In genomic region chr4:3514221-3514780, GRCh38 we compare ENCODE assay signal across 22 cellular contexts. TPM values are rescaled to one million over a fixed set of nuclear protein-coding genes. Genes with fewer than 3 reads are reported as not detected.
"Had no signal": no experiment of that assay in that cellular context is flagged by ENCODE, and none has a peak within 500 bp of the region (broad histone marks: within the 10 kb centered on the region; RNA-seq: fewer than 3 reads in every experiment).

No MANE protein-coding gene starts in this region.

- H3K9ac ChIP-seq: parathyroid adenoma had no signal

- H3K27me3 ChIP-seq: body of pancreas, cardiac muscle cell had no signal

- H3K9me3 ChIP-seq: body of pancreas had no signal

- ATAC-seq: activated CD8-positive, alpha-beta memory T cell treated with anti-CD3 and anti-CD28 coated beads, Interleukin-2, amount 10 ng/mL, durations not matched to agents 7 days and 5 days; activated CD8-positive, alpha-beta T cell treated with anti-CD3 and anti-CD28 coated beads for 36 hours; activated naive CD8-positive, alpha-beta T cell treated with anti-CD3 and anti-CD28 coated beads, Interleukin-2, amount 50 U/mL, for 24 hours; left lobe of liver; sciatic nerve had no signal

- FAIRE-seq: keratinocyte, small intestine had no signal

- H3K4me3 ChIP-seq: body of pancreas, cardiac muscle cell had no signal

- DNase-seq: activated CD4-positive, alpha-beta T cell treated with anti-CD3 and anti-CD28 coated beads for 48 hours; activated CD4-positive, CD25-positive, alpha-beta regulatory T cell; activated CD8-positive, alpha-beta memory T cell treated with anti-CD3 and anti-CD28 coated beads, Interleukin-2, amount 10 ng/mL, durations not matched to agents 7 days and 5 days; activated CD8-positive, alpha-beta T cell treated with anti-CD3 and anti-CD28 coated beads for 36 hours; activated gamma-delta T cell; activated naive CD4-positive, alpha-beta T cell treated with anti-CD3 and anti-CD28 coated beads, Interleukin-2, amount 50 U/mL, for 16 hours; activated naive CD8-positive, alpha-beta T cell treated with anti-CD3 and anti-CD28 coated beads, Interleukin-2, amount 50 U/mL, for 24 hours; activated T-cell treated with anti-CD3 and anti-CD28 coated beads for 4 hours; body of pancreas; effector CD4-positive, alpha-beta T cell; erythroblast; foreskin fibroblast; small intestine; stimulated activated CD4-positive, alpha-beta T cell treated with anti-CD3 and anti-CD28 coated beads, Interleukin-15, amount 100 ng/mL, for 24 hours; stimulated activated naive CD4-positive, alpha-beta T cell had no signal

- H3K27ac ChIP-seq: body of pancreas, cardiac muscle cell, parathyroid adenoma had no signal

- H3K4me1 ChIP-seq: body of pancreas, parathyroid adenoma had no signal

RNA-seq across cellular contexts. Expression of gene DOK7, which starts 51.2 kb away (rescaled TPM):
- total RNA-seq: activated CD8-positive, alpha-beta memory T cell treated with anti-CD3 and anti-CD28 coated beads, Interleukin-2, amount 10 ng/mL, durations not matched to agents 7 days and 5 days; activated CD8-positive, alpha-beta T cell treated with anti-CD3 and anti-CD28 coated beads for 36 hours; sciatic nerve; subcutaneous adipose tissue had no signal
- polyA plus RNA-seq: fibroblast of lung had no signal
